27 cellular contexts compared by ENCODE assay signal in genomic region chr4:118395057-118395679, GRCh38. TPM values are rescaled to one million over a fixed set of nuclear protein-coding genes. Genes with fewer than 3 reads are reported as not detected.
"Had no signal": no experiment of that assay in that cellular context is flagged by ENCODE, and none has a peak within 500 bp of the region (broad histone marks: within the 10 kb centered on the region; RNA-seq: fewer than 3 reads in every experiment).

No MANE protein-coding gene starts in this region.

- DNase-seq: activated CD4-positive, alpha-beta memory T cell treated with anti-CD3 and anti-CD28 coated beads for 36 hours; activated CD4-positive, CD25-positive, alpha-beta regulatory T cell treated with anti-CD3 and anti-CD28 coated beads, Interleukin-2, amount 50 U/mL, for 72 hours; activated CD8-positive, alpha-beta memory T cell treated with anti-CD3 and anti-CD28 coated beads, Interleukin-2, amount 50 U/mL, for 4 hours; activated effector memory CD4-positive, alpha-beta T cell treated with anti-CD3 and anti-CD28 coated beads, Interleukin-2, amount 50 U/mL, for 16 hours; activated naive CD4-positive, alpha-beta T cell treated with anti-CD3 and anti-CD28 coated beads for 36 hours; activated naive CD8-positive, alpha-beta T cell treated with anti-CD3 and anti-CD28 coated beads for 36 hours; activated T-cell treated with anti-CD3 and anti-CD28 coated beads, Interleukin-2, amount 50 U/mL, for 1 hour; adrenal gland; aorta; body of pancreas; cortex of kidney; endodermal cell; glutamatergic neuron; left lung; lower lobe of right lung; naive thymus-derived CD4-positive, alpha-beta T cell; occipital lobe; spleen; stimulated activated naive CD4-positive, alpha-beta T cell; T-helper 17 cell; T1000 had no signal

- H3K27ac ChIP-seq: adrenal gland, body of pancreas, left lung, lower lobe of right lung, right atrium auricular region, spleen, suprapubic skin, tibial nerve had no signal

- H3K4me3 ChIP-seq: adrenal gland, body of pancreas, left lung, lower lobe of right lung, right atrium auricular region, spleen, suprapubic skin, tibial nerve had no signal

- H3K4me1 ChIP-seq: adrenal gland, body of pancreas, left lung, lower lobe of right lung, right atrium auricular region, spleen, suprapubic skin, tibial nerve had no signal

- H3K9me3 ChIP-seq: adrenal gland, body of pancreas, lower lobe of right lung, right atrium auricular region, suprapubic skin, tibial nerve had no signal

- H3K36me3 ChIP-seq: adrenal gland, left lung, lower lobe of right lung, right atrium auricular region, spleen, suprapubic skin, tibial nerve had no signal

- H3K27me3 ChIP-seq: adrenal gland, body of pancreas, left lung, right atrium auricular region, suprapubic skin, tibial nerve had no signal

RNA-seq across cellular contexts. Expression of gene PRSS12, which starts 42.4 kb away (rescaled TPM):
- total RNA-seq: activated CD4-positive, alpha-beta memory T cell treated with anti-CD3 and anti-CD28 coated beads for 36 hours; activated CD4-positive, alpha-beta T cell treated with anti-CD3 and anti-CD28 coated beads, Interleukin-2, amount 10 ng/mL, durations not matched to agents 24 days and 14 days; activated CD8-positive, alpha-beta memory T cell treated with anti-CD3 and anti-CD28 coated beads for 36 hours; activated naive CD4-positive, alpha-beta T cell treated with anti-CD3 and anti-CD28 coated beads for 36 hours; activated naive CD8-positive, alpha-beta T cell treated with anti-CD3 and anti-CD28 coated beads for 36 hours; activated T-helper 1 cell treated with anti-CD3 and anti-CD28 coated beads, Interleukin-12 subunit alpha, Interleukin-12 subunit beta, Interleukin-2, Interleukin-4 antibody, amounts not matched to agents 30 ng/mL and 10 ng/mL and 1 ng/mL, durations not matched to agents 14 hours and 24 hours and 36 hours; naive thymus-derived CD4-positive, alpha-beta T cell; T-helper 17 cell had no signal
